ENCODE assay signal across 18 cellular contexts in the genomic region with DNA sequence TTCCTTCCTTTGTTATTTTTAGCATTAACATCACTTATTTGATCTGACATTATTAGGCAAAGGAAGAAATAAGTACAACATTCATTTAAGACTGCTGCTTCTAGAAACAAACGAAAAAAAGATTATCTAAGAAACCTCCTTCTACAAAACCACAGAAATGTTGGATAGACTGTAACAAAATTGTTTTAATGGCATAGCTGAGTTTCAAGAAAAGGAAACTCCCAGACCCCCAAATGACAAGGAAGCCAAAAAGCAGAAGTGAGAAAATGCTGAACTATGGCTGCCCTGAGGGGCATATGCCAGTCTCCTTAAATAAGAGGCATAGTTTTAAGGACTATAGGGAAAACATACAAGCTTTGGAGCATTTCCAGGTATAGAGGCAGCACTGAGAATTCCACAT.
A peak's percentile ranks its signal among the peaks of the same experiment; 100 is the strongest.
DNase-seq lines count a peak whose midpoint lies in the region; ATAC-seq, FAIRE-seq and TF ChIP-seq lines count a peak whose summit lies in the region.
"Had no signal": no experiment of that assay in that cellular context is flagged by ENCODE, and none has a peak within 500 bp of the region (broad histone marks: within the 10 kb centered on the region; RNA-seq: fewer than 3 reads in every experiment).

No MANE protein-coding gene starts in this region.

- H2BK15ac ChIP-seq in H1 (ENCODE audit: low read length): no peak overlapping the region

- H3K79me1 ChIP-seq in H1 (ENCODE audit: low read depth, low read length): no peaks in the 10 kb centered on the region

- H2BK120ac ChIP-seq in H1 (replicated peaks; ENCODE audit: low read depth, low read length): no peak overlapping the region

- no peaks in the 10 kb centered on the region for H4K20me1 ChIP-seq in OCI-LY7 (ENCODE audit: insufficient read depth, low read length)
- H4K20me1 ChIP-seq in H1 (replicated peaks in 1 of 2; ENCODE audit: control insufficient read depth in 1 of 2, insufficient read depth in 2 of 2, low read length in 2 of 2): no peaks in the 10 kb centered on the region

- whole genome bisulfite sequencing in H1 (ENCODE audit: extremely low coverage in 1 of 2, insufficient coverage in 1 of 2, insufficient read length in 1 of 2, insufficient replicate concordance in 2 of 2, low coverage in 1 of 2, low lambda C conversion rate in 2 of 2, missing lambda C conversion rate in 1 of 2), 2 experiments: 9% methylated on average over 1 of the region's 1 CpG; no CpG with 5 or more reads in 1 of the 2 experiments

- H3K9ac ChIP-seq in H1 (replicated peaks in 1 of 4; ENCODE audit: extremely low read depth in 1 of 4, low read depth in 3 of 4, low read length in 3 of 4): no peak overlapping the region

- no peaks in the 10 kb centered on the region for H3K9me2 ChIP-seq in OCI-LY7 (ENCODE audit: insufficient read depth, low read length)

- H3K4me1 ChIP-seq in OCI-LY7 (ENCODE audit: insufficient read depth, low read length, poor library complexity, severe bottlenecking): peaks cover 18% of the 10 kb centered on the region
- H3K4me1 ChIP-seq in H1 (replicated peaks in 1 of 4; ENCODE audit: control insufficient read depth in 3 of 4, insufficient read depth in 4 of 4, low read length in 3 of 4): 0 out of 7 replicates have a peak, but pooled peaks cover 0 to 2% (median 0%) of the 10 kb centered on the region in 4 experiments
- no peaks in the 10 kb centered on the region; the same call in 1 of the 2 replicates for H3K4me1 ChIP-seq in HAP-1
- H3K4me1 ChIP-seq: Caco-2, SJCRH30 had no signal

- TF ChIP-seq CTCF in OCI-LY7 (conservative IDR thresholded peaks at IDR 0.05; ENCODE audit: low read length) (no peak), H1 (IDR thresholded peaks at IDR 0.05; ENCODE audit: control extremely low read depth in 1 of 3, insufficient read depth in 1 of 3, low read depth in 1 of 3, low read length in 3 of 3) (no peak)

- in situ Hi-C loops in HAP-1 (cut with MboI; ENCODE audit: low sequenced_read_pairs): no loop called here

- no peak for FAIRE-seq in H1 (lab: Jason Lieb, UNC)
- FAIRE-seq: K562 had no signal

- BruUV-seq in OCI-LY7 (replicated peaks; lab: Mats Ljungman, UMichigan): no TSS peak

- H2AK5ac ChIP-seq in H1 (ENCODE audit: low read depth, low read length): no peak overlapping the region

- H3K27ac ChIP-seq in OCI-LY7 (ENCODE audit: low read depth, low read length, poor library complexity, severe bottlenecking) (peak overlapping the region; percentile 15), H1 (ENCODE audit: low read depth, low read length) (no peak overlapping the region)
- H3K27ac ChIP-seq: SJCRH30 had no signal

- ATAC-seq in GM18502 (IDR thresholded peaks at IDR 0.05; ENCODE audit: poor library complexity, unreplicated experiment): peak; percentile 50
- ATAC-seq in stimulated activated effector memory CD8-positive, alpha-beta T cell treated with anti-CD3 and anti-CD28 coated beads, Interleukin-12 subunit alpha, Interleukin-12 subunit beta, amount 100 ng/mL, for 72 hours: no peak
- ATAC-seq: HCT116, K562 had no signal

- H3K36me3 ChIP-seq in OCI-LY7 (ENCODE audit: insufficient read depth, low read length): no peaks in the 10 kb centered on the region
- H3K36me3 ChIP-seq in H1 (ENCODE audit: control insufficient read depth in 2 of 4, insufficient read depth in 4 of 4, low read length in 3 of 4): no peaks in the 10 kb centered on the region
- no peaks in the 10 kb centered on the region for H3K36me3 ChIP-seq in HAP-1 (replicated peaks)
- H3K36me3 ChIP-seq: SJCRH30 had no signal

- H3K4me3 Mint-ChIP-seq in stimulated activated effector memory CD8-positive, alpha-beta T cell treated with anti-CD3 and anti-CD28 coated beads, Interleukin-12 subunit alpha, Interleukin-12 subunit beta, amount 100 ng/mL, for 72 hours: no peak overlapping the region
- H3K4me3 Mint-ChIP-seq: CD4-positive, CD25-positive, alpha-beta regulatory T cell had no signal

- H3K23ac ChIP-seq in H1 (ENCODE audit: insufficient read length): no peak overlapping the region

- H3K9me3 ChIP-seq in OCI-LY7 (ENCODE audit: low read length) (no peaks in the 10 kb centered on the region), H1 (ENCODE audit: insufficient read depth in 2 of 2, low read depth in 1 of 2, low read length in 1 of 2) (no peaks in the 10 kb centered on the region), HAP-1 (no peaks in the 10 kb centered on the region)
- H3K9me3 ChIP-seq: Caco-2, SJCRH30 had no signal

- H3K27ac Mint-ChIP-seq in stimulated activated effector memory CD8-positive, alpha-beta T cell treated with anti-CD3 and anti-CD28 coated beads, Interleukin-12 subunit alpha, Interleukin-12 subunit beta, amount 100 ng/mL, for 72 hours: no peak overlapping the region
- H3K27ac Mint-ChIP-seq: CD4-positive, CD25-positive, alpha-beta regulatory T cell had no signal

- H2AFZ ChIP-seq in OCI-LY7 (ENCODE audit: low read length) (peak overlapping the region; percentile 31; the same call in 1 of the 2 replicates), H1 (ENCODE audit: low read length) (0 out of 2 replicates have a peak overlapping the region, but pooled peaks have one; percentile 32)

- TF ChIP-seq EP300 in H1 (IDR thresholded peaks at IDR 0.05; ENCODE audit: borderline replicate concordance in 1 of 2, low read depth in 2 of 2, low read length in 2 of 2): no peak

- peaks cover 6% of the 10 kb centered on the region for H3K9me3 Mint-ChIP-seq in stimulated activated effector memory CD8-positive, alpha-beta T cell treated with anti-CD3 and anti-CD28 coated beads, Interleukin-12 subunit alpha, Interleukin-12 subunit beta, amount 100 ng/mL, for 72 hours

- no peak overlapping the region for H2BK5ac ChIP-seq in H1 (ENCODE audit: low read depth, low read length)

- TF ChIP-seq POLR2A in H1 (IDR thresholded peaks at IDR 0.05; ENCODE audit: control extremely low read depth in 1 of 2, low read depth in 2 of 2, low read length in 2 of 2): no peak

- H2BK12ac ChIP-seq in H1 (ENCODE audit: low read depth, low read length): no peak overlapping the region

- H4K91ac ChIP-seq in H1 (replicated peaks; ENCODE audit: insufficient read length, low read length): no peak overlapping the region

- no peak overlapping the region for H3K4ac ChIP-seq in H1 (replicated peaks; ENCODE audit: insufficient read length, low read depth, low read length)

- H3K18ac ChIP-seq in H1 (ENCODE audit: extremely low read depth, low read length): no peak overlapping the region

- H3K4me2 ChIP-seq in OCI-LY7 (ENCODE audit: low read length) (peak overlapping the region; percentile 44; the same call in 1 of the 2 replicates), H1 (ENCODE audit: insufficient read depth in 1 of 2, low read depth in 2 of 2, low read length in 2 of 2) (no peak overlapping the region)

- no peak overlapping the region for H3K56ac ChIP-seq in H1 (replicated peaks; ENCODE audit: insufficient read length, low read depth, low read length)

- no peaks in the 10 kb centered on the region for H3K27me3 ChIP-seq in H1 (replicated peaks in 1 of 4; ENCODE audit: control insufficient read depth in 3 of 4, extremely low read depth in 1 of 4, insufficient read depth in 3 of 4, low read length in 3 of 4)
- H3K27me3 ChIP-seq in HAP-1 (ENCODE audit: low read depth): no peaks in the 10 kb centered on the region
- H3K27me3 ChIP-seq: SJCRH30 had no signal

- peak; percentile 57 to 58 for DNase-seq in Kasumi-1 (lab: John Stamatoyannopoulos, UW)
- peak; percentile 47 for DNase-seq in OCI-LY7 (ENCODE audit: low spot score)
- no peak for DNase-seq in H1 (ENCODE audit: low read depth in 1 of 2, low spot score in 2 of 2)
- DNase-seq in HAP-1 (ENCODE audit: low spot score in 2 of 2): no peak
- no peak for DNase-seq in stimulated activated effector memory CD8-positive, alpha-beta T cell treated with anti-CD3 and anti-CD28 coated beads, Interleukin-12 subunit alpha, Interleukin-12 subunit beta, amount 100 ng/mL, for 72 hours (ENCODE audit: low spot score in 2 of 2)
- DNase-seq in stimulated activated CD4-positive, alpha-beta T cell treated with anti-CD3 and anti-CD28 coated beads, Interleukin-4, amount 100 ng/mL, for 1 hour: no peak
- DNase-seq: Caco-2; CD4-positive, CD25-positive, alpha-beta regulatory T cell; EL; NCI-H1417 treated with DMSO at 0.1 percent for 48 hours; NCI-H1930; NCI-H2171 treated with DMSO at 0.1 percent for 48 hours; NCI-H510A; SJCRH30; T-helper 2 cell had no signal

- H4K5ac ChIP-seq in H1 (ENCODE audit: insufficient read length, low read depth, low read length): no peak overlapping the region

- H3K23me2 ChIP-seq in H1 (ENCODE audit: low read depth, low read length): no peaks in the 10 kb centered on the region

- no peaks in the 10 kb centered on the region for H3K4me1 Mint-ChIP-seq in stimulated activated effector memory CD8-positive, alpha-beta T cell treated with anti-CD3 and anti-CD28 coated beads, Interleukin-12 subunit alpha, Interleukin-12 subunit beta, amount 100 ng/mL, for 72 hours
- H3K4me1 Mint-ChIP-seq: CD4-positive, CD25-positive, alpha-beta regulatory T cell had no signal

- no peaks in the 10 kb centered on the region for H3K36me3 Mint-ChIP-seq in stimulated activated effector memory CD8-positive, alpha-beta T cell treated with anti-CD3 and anti-CD28 coated beads, Interleukin-12 subunit alpha, Interleukin-12 subunit beta, amount 100 ng/mL, for 72 hours
- H3K36me3 Mint-ChIP-seq: CD4-positive, CD25-positive, alpha-beta regulatory T cell had no signal

- H3K79me2 ChIP-seq in OCI-LY7 (ENCODE audit: insufficient read depth, low read depth, low read length) (no peaks in the 10 kb centered on the region), H1 (ENCODE audit: control insufficient read depth in 1 of 2, insufficient read depth in 2 of 2, low read length in 2 of 2) (no peaks in the 10 kb centered on the region)

- no peak overlapping the region for H4K8ac ChIP-seq in H1 (ENCODE audit: extremely low read depth, insufficient read depth, low read length)

- H3K14ac ChIP-seq in H1 (ENCODE audit: insufficient read length): no peak overlapping the region

- no peak overlapping the region for H3K4me3 ChIP-seq in OCI-LY7 (ENCODE audit: low read depth, low read length, poor library complexity, severe bottlenecking)
- no peak overlapping the region for H3K4me3 ChIP-seq in H1 (ENCODE audit: extremely low read depth in 1 of 4, insufficient read depth in 2 of 4, low read depth in 3 of 4, low read length in 4 of 4)
- H3K4me3 ChIP-seq in HAP-1: no peak overlapping the region
- H3K4me3 ChIP-seq: K562, SJCRH30 had no signal

- CTCF ChIA-PET in OCI-LY7 (lab: Charles Lee; ENCODE audit: unreplicated experiment): no interaction called here
- CTCF ChIA-PET in H1 (lab: Charles Lee; ENCODE audit: partially characterized antibody): interaction anchor here (0.8 to 1.6 kb wide), 4 partner anchors 10 to 95 kb away, joined by 3 to 4 read pairs (median 3); no protein-coding TSS in a partner anchor

- POLR2A ChIA-PET in OCI-LY7 (lab: Charles Lee): interaction anchor here (0.5 to 1.1 kb wide), 6 partner anchors 9 to 440 kb away, joined by 3 to 4 read pairs (median 4); no protein-coding TSS in a partner anchor
- POLR2A ChIA-PET in H1 (lab: Charles Lee; ENCODE audit: partially characterized antibody): no interaction called here

- no peak for TF ChIP-seq RAD21 in H1 (IDR thresholded peaks at IDR 0.05 in 1 of 2, conservative IDR thresholded peaks at IDR 0.05 in 1 of 2; ENCODE audit: low read depth in 2 of 2, low read length in 2 of 2)

- no peak overlapping the region for H2BK20ac ChIP-seq in H1 (ENCODE audit: low read length)

- intact Hi-C loops in OCI-LY7 (cut with micrococcal nuclease; ENCODE audit: unreplicated experiment): no loop called here

TF ChIP-seq in H1, 55 proteins besides CTCF, POLR2A, EP300 and RAD21 (continues in another document):
- no peak for TF ChIP-seq CHD1 (IDR thresholded peaks at IDR 0.05; ENCODE audit: low read depth, low read length)

Comparison
In these comparisons a context has a peak if more than half of its experiments do, and no peak if none do; other contexts are left out.
1. DNase-seq: peak in Kasumi-1 (2 of 2) and OCI-LY7 (single experiment); none in H1 (0 of 2), HAP-1 (0 of 2), stimulated activated effector memory CD8-positive, alpha-beta T cell treated with anti-CD3 and anti-CD28 coated beads, Interleukin-12 subunit alpha, Interleukin-12 subunit beta, amount 100 ng/mL, for 72 hours (0 of 2) and stimulated activated CD4-positive, alpha-beta T cell treated with anti-CD3 and anti-CD28 coated beads, Interleukin-4, amount 100 ng/mL, for 1 hour (single experiment).